8 cellular contexts compared by ENCODE assay signal in genomic region chr6:108872001-108872974, GRCh38. TPM values are rescaled to one million over a fixed set of nuclear protein-coding genes. Genes with fewer than 3 reads are reported as not detected.
A peak's percentile ranks its signal among the peaks of the same experiment; 100 is the strongest.
DNase-seq lines count a peak whose midpoint lies in the region; ATAC-seq and TF ChIP-seq lines count a peak whose summit lies in the region.

No MANE protein-coding gene starts in this region.

- H3K27ac ChIP-seq in heart left ventricle (peak overlapping the region in 9 of 12 donors; percentile 15 to 93 (median 36)), gastroesophageal sphincter (peak overlapping the region in 3 of 4 donors; percentile 24 to 59 (median 49)), temporal lobe (ENCODE audit: low read depth, low read length) (peak overlapping the region; percentile 76)

- TF ChIP-seq EP300 in gastroesophageal sphincter (IDR thresholded peaks at IDR 0.05), result no peak

- no peaks in the 10 kb centered on the region for H3K27me3 Mint-ChIP-seq in T-helper 17 cell

- H3K27ac Mint-ChIP-seq in T-helper 17 cell, result peak overlapping the region; percentile 45

- no peak overlapping the region for H3K4me3 ChIP-seq in heart left ventricle
- no peak overlapping the region for H3K4me3 ChIP-seq in gastroesophageal sphincter

- ATAC-seq in heart left ventricle (no peak), Right ventricle myocardium superior (ENCODE audit: poor library complexity) (no peak), T-helper 17 cell (peak; percentile 66), gastroesophageal sphincter (peak; percentile 12), HG03469 (IDR thresholded peaks at IDR 0.05; ENCODE audit: unreplicated experiment) (no peak), GM18858 (IDR thresholded peaks at IDR 0.05; ENCODE audit: unreplicated experiment) (no peak)

- H3K36me3 ChIP-seq in heart left ventricle, result peaks cover 0 to 21% (median 0%) of the 10 kb centered on the region in 9 donors
- H3K36me3 ChIP-seq in gastroesophageal sphincter, result peaks cover 0 to 31% of the 10 kb centered on the region in 2 donors

- peak overlapping the region; percentile 7 for H3K4me3 Mint-ChIP-seq in T-helper 17 cell

- H3K36me3 Mint-ChIP-seq in T-helper 17 cell (ENCODE audit: low read depth), result peaks cover 3% of the 10 kb centered on the region

- intact Hi-C loops in heart left ventricle (cut with DNase I) (no loop called here), Right ventricle myocardium superior (cut with DNase I) (no loop called here)

- H3K4me1 ChIP-seq in heart left ventricle (peaks cover 0 to 60% (median 41%) of the 10 kb centered on the region in 12 donors), gastroesophageal sphincter (peaks cover 0 to 23% (median 3%) of the 10 kb centered on the region in 3 donors)

- H3K9me3 ChIP-seq in heart left ventricle (no peaks in the 10 kb centered on the region), T-helper 17 cell (ENCODE audit: control insufficient read depth, low read length, poor library complexity, severe bottlenecking) (no peaks in the 10 kb centered on the region), gastroesophageal sphincter (no peaks in the 10 kb centered on the region)

- DNase-seq in heart left ventricle (no peak), Right ventricle myocardium superior (no peak), T-helper 17 cell (no peak), DMS 273 (lab: John Stamatoyannopoulos, UW; ENCODE audit: unreplicated experiment) (no peak)

- peaks cover 21% of the 10 kb centered on the region for H3K4me1 Mint-ChIP-seq in T-helper 17 cell

- 69 to 79% (median 71%) methylated on average over 11 of the region's 11 CpGs for WGBS in heart left ventricle, 4 donors
- 77% methylated on average over 8 of the region's 11 CpGs; no CpG with 5 or more reads in 1 of the 2 donors for WGBS in gastroesophageal sphincter (ENCODE audit: low coverage in 1 of 2), 2 donors

- TF ChIP-seq POLR2A in heart left ventricle (IDR thresholded peaks at IDR 0.05) (no peak), gastroesophageal sphincter (IDR thresholded peaks at IDR 0.05) (no peak)

- TF ChIP-seq CTCF in heart left ventricle (IDR thresholded peaks at IDR 0.05), result no peak
- no peak for TF ChIP-seq CTCF in gastroesophageal sphincter (IDR thresholded peaks at IDR 0.05)

- H3K27me3 ChIP-seq in heart left ventricle (no peaks in the 10 kb centered on the region), gastroesophageal sphincter (no peaks in the 10 kb centered on the region)

RNA-seq across cellular contexts. Expression of gene ARMC2, which starts 24.1 kb away (rescaled TPM):
- 10 to 100 TPM in 5 of 9 donors, 1 to 10 TPM in 4; 5.7 to 18.0 (median 10.2) TPM for total RNA-seq in heart left ventricle
- 1 to 10 TPM; 3.1 to 4.9 TPM for polyA plus RNA-seq in heart left ventricle
- total RNA-seq in Right ventricle myocardium superior, result 9.5 TPM
- 1 to 10 TPM; 6.9 to 8.7 TPM for total RNA-seq in T-helper 17 cell
- 1 to 10 TPM; 2.8 to 3.9 (median 3.5) TPM for total RNA-seq in gastroesophageal sphincter
- 10.6 TPM for total RNA-seq in temporal lobe

Comparison
In these comparisons a context has a peak if more than half of its experiments do, and no peak if none do; other contexts are left out.
1. ATAC-seq: peak in T-helper 17 cell (single experiment) and gastroesophageal sphincter (single experiment); none in heart left ventricle (0 of 4), Right ventricle myocardium superior (single experiment), HG03469 (single experiment) and GM18858 (single experiment).
2. Peak in every context shown above with its lines, with median percentiles within 50 percentile points of each other: H3K27ac ChIP-seq.